In genomic region chr3:61561374-61562041, GRCh38 we compare ENCODE assay signal across 8 cellular contexts. TPM values are rescaled to one million over a fixed set of nuclear protein-coding genes. Genes with fewer than 3 reads are reported as not detected.
A peak's percentile ranks its signal among the peaks of the same experiment; 100 is the strongest.
DNase-seq lines count a peak whose midpoint lies in the region; ATAC-seq and TF ChIP-seq lines count a peak whose summit lies in the region.

Gene PTPRG (plus strand): TSS chr3:61561571. CDS start chr3:61562288, 717 bp downstream.

- H3K27ac ChIP-seq in uterus = peak within 1 kb of the TSS; percentile 95 to 98

- H3K27ac Mint-ChIP-seq in activated CD8-positive, alpha-beta T cell treated with anti-CD3 and anti-CD28 coated beads for 36 hours = no peak within 1 kb of the TSS
- H3K27ac Mint-ChIP-seq in naive B cell = no peak within 1 kb of the TSS

- H3K4me3 Mint-ChIP-seq in activated CD8-positive, alpha-beta T cell treated with anti-CD3 and anti-CD28 coated beads for 36 hours = peak within 1 kb of the TSS; percentile 71
- H3K4me3 Mint-ChIP-seq in naive B cell = peak within 1 kb of the TSS in 7 of 8 donors; percentile 45 to 91 (median 71)

- no peak for TF ChIP-seq CTCF in HFF-Myc (IDR thresholded peaks at IDR 0.05; ENCODE audit: low read depth, low read length, missing control alignments)
- no peak for TF ChIP-seq CTCF in activated CD8-positive, alpha-beta T cell treated with anti-CD3 and anti-CD28 coated beads for 36 hours (IDR thresholded peaks at IDR 0.05)
- no peak for TF ChIP-seq CTCF in uterus (IDR thresholded peaks at IDR 0.05)

- H3K4me3 ChIP-seq in HFF-Myc (replicated peaks; ENCODE audit: low read depth, low read length) (peak within 1 kb of the TSS; percentile 91), uterus (peak within 1 kb of the TSS; percentile 77 to 86)

- intact Hi-C loops in activated CD8-positive, alpha-beta T cell treated with anti-CD3 and anti-CD28 coated beads for 36 hours (cut with micrococcal nuclease) = no loop called here
- intact Hi-C loops in uterus (cut with DNase I; ENCODE audit: low total_unique reads) = loop anchor here (5.0 kb wide), 1 partner anchor 626 kb away; no protein-coding TSS in a partner anchor

- H3K4me1 ChIP-seq in uterus = no peaks in the 10 kb centered on the region

- no peaks in the 10 kb centered on the region for H3K27me3 ChIP-seq in uterus

- peaks cover 0 to 4% of the 10 kb centered on the region in 2 donors for H3K9me3 ChIP-seq in uterus

- peak; percentile 26 to 70 for TF ChIP-seq POLR2A in uterus (IDR thresholded peaks at IDR 0.05)

- H3K36me3 ChIP-seq in uterus = no peaks in the 10 kb centered on the region

- H3K4me1 Mint-ChIP-seq in activated CD8-positive, alpha-beta T cell treated with anti-CD3 and anti-CD28 coated beads for 36 hours (ENCODE audit: low read depth) = peaks cover 8% of the 10 kb centered on the region
- peaks cover 8 to 14% (median 8%) of the 10 kb centered on the region in 3 donors for H3K4me1 Mint-ChIP-seq in naive B cell

- DNase-seq in activated T-cell treated with anti-CD3 and anti-CD28 coated beads for 48 hours (ENCODE audit: low read depth) = peak; percentile 27
- DNase-seq in activated T-cell treated with anti-CD3 and anti-CD28 coated beads for 4 hours = no peak
- DNase-seq in HFF-Myc (ENCODE audit: extremely low read depth, low read depth) = peak; percentile 83
- peak; percentile 76 for DNase-seq in NCI-H2107 treated with DMSO at 0.1 percent for 48 hours (lab: John Stamatoyannopoulos, UW; ENCODE audit: unreplicated experiment)
- peak; percentile 48 for DNase-seq in activated CD8-positive, alpha-beta T cell treated with anti-CD3 and anti-CD28 coated beads for 36 hours
- peak; percentile 89 for DNase-seq in fibroblast of the conjunctiva (ENCODE audit: low read depth)
- no peak for DNase-seq in naive B cell
- DNase-seq in uterus = peak; percentile 90 to 91

- no peaks in the 10 kb centered on the region for H3K9me3 Mint-ChIP-seq in activated CD8-positive, alpha-beta T cell treated with anti-CD3 and anti-CD28 coated beads for 36 hours
- peaks cover 0 to 17% (median 3%) of the 10 kb centered on the region in 7 donors for H3K9me3 Mint-ChIP-seq in naive B cell

- peak; percentile 57 for ATAC-seq in activated CD8-positive, alpha-beta T cell treated with anti-CD3 and anti-CD28 coated beads for 36 hours
- ATAC-seq in naive B cell (ENCODE audit: low read depth in 2 of 2) = no peak

- H3K36me3 Mint-ChIP-seq in activated CD8-positive, alpha-beta T cell treated with anti-CD3 and anti-CD28 coated beads for 36 hours (ENCODE audit: low read depth) = no peaks in the 10 kb centered on the region
- H3K36me3 Mint-ChIP-seq in naive B cell = peaks cover 0 to 7% of the 10 kb centered on the region in 2 donors

- H3K27me3 Mint-ChIP-seq in activated CD8-positive, alpha-beta T cell treated with anti-CD3 and anti-CD28 coated beads for 36 hours = peaks cover 63% of the 10 kb centered on the region
- peaks cover 34 to 82% (median 64%) of the 10 kb centered on the region in 3 donors for H3K27me3 Mint-ChIP-seq in naive B cell

- CTCF ChIA-PET in activated CD8-positive, alpha-beta T cell treated with anti-CD3 and anti-CD28 coated beads for 36 hours (lab: Charles Lee) = no interaction called here

- POLR2A ChIA-PET in activated CD8-positive, alpha-beta T cell treated with anti-CD3 and anti-CD28 coated beads for 36 hours (lab: Charles Lee) = no interaction called here

RNA-seq across cellular contexts. Expression of gene PTPRG, which starts in this region (rescaled TPM):
- not detected for total RNA-seq in activated CD8-positive, alpha-beta T cell treated with anti-CD3 and anti-CD28 coated beads for 36 hours
- under 1 TPM in 5 of 6 donors, not detected in 1; 0.05 to 0.20 (median 0.10) TPM for polyA plus RNA-seq in naive B cell (ENCODE audit: low read depth in 6 of 6)
- 100 to 1,000 TPM in 1 of 4 donors, 10 to 100 TPM in 3; 43.5 to 136 (median 62.6) TPM for total RNA-seq in uterus

Comparison
In these comparisons a context has a peak if more than half of its experiments do, and no peak if none do; other contexts are left out.
1. RNA of gene PTPRG (total RNA-seq): 43.5 to 136 TPM in uterus; not detected in activated CD8-positive, alpha-beta T cell treated with anti-CD3 and anti-CD28 coated beads for 36 hours; every median in the first group is over 10 times any median in the second.
2. DNase-seq: peak in activated T-cell treated with anti-CD3 and anti-CD28 coated beads for 48 hours (single experiment), HFF-Myc (single experiment), NCI-H2107 treated with DMSO at 0.1 percent for 48 hours (single experiment), fibroblast of the conjunctiva (single experiment) and uterus (2 of 2); none in activated T-cell treated with anti-CD3 and anti-CD28 coated beads for 4 hours (single experiment) and naive B cell (single experiment).
3. Peak in DNase-seq and ATAC-seq in activated CD8-positive, alpha-beta T cell treated with anti-CD3 and anti-CD28 coated beads for 36 hours; RNA of the gene not detected or under 1 TPM.